Comparison of ENCODE assay signal across 13 cellular contexts in the genomic region with DNA sequence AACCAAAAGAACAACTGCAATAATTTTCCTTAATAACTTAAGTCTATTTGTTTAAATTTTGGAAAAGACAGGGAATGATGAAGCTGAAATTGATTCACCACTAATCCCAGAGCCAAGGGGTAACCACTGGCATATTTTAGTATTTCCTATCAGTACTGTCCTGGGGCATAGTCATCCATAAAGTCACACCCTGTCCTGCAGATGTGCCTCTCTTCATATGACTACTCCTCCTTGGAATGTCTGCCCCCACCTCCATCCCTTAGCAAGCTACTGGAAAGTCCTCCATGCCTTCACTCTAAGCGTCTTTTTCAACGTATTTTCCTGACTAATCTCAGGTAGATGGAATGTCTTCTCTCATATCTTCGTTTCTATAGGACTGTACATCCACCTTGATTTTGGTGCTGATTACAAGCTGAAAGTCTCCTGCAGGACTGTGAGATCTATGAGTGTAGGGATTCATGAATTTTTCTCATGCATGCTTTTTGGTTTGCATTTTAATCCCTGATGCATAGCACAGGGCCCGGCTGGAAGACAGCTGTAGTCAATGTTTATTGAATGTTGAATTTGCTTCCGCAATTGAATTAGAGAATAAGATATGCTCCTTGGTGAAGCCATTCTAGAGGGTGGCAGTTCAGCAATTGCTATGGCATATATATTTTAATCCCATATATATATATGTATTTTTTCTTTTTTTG.
DNase-seq lines count a peak whose midpoint lies in the region; ATAC-seq, FAIRE-seq and TF ChIP-seq lines count a peak whose summit lies in the region.
"Had no signal": no experiment of that assay in that cellular context is flagged by ENCODE, and none has a peak within 500 bp of the region (broad histone marks: within the 10 kb centered on the region; RNA-seq: fewer than 3 reads in every experiment).

No MANE protein-coding gene starts in this region.

- ATAC-seq in HG03175 (IDR thresholded peaks at IDR 0.05; ENCODE audit: unreplicated experiment), result no peak

- H3K36me3 ChIP-seq in astrocyte (ENCODE audit: insufficient read depth, low read length) (no peaks in the 10 kb centered on the region), HAP-1 (replicated peaks) (no peaks in the 10 kb centered on the region)
- H3K36me3 ChIP-seq: thyroid gland had no signal

- no peaks in the 10 kb centered on the region for H3K27me3 Mint-ChIP-seq in astrocyte (ENCODE audit: low read depth, unreplicated experiment)

- H3K4me2 ChIP-seq in astrocyte (ENCODE audit: low read length), result peak overlapping the region; percentile 77

- H3K9ac ChIP-seq in astrocyte (ENCODE audit: low read length), result no peak overlapping the region

- H4K20me1 ChIP-seq in astrocyte (ENCODE audit: insufficient read depth, low read length), result no peaks in the 10 kb centered on the region

- no peaks in the 10 kb centered on the region for H3K9me3 Mint-ChIP-seq in astrocyte (ENCODE audit: unreplicated experiment)
- H3K9me3 Mint-ChIP-seq: activated naive CD8-positive, alpha-beta T cell treated with anti-CD3 and anti-CD28 coated beads, Interleukin-2, amount 10 ng/mL, durations not matched to agents 7 days and 5 days had no signal

- no peak overlapping the region for H3K4me3 ChIP-seq in astrocyte (ENCODE audit: insufficient read depth, low read depth, low read length)
- no peak overlapping the region for H3K4me3 ChIP-seq in HAP-1
- H3K4me3 ChIP-seq: thyroid gland had no signal

- DNase-seq in 8988T, result peak; percentile 51
- DNase-seq in HS-27A (ENCODE audit: low read depth), result peak; percentile 74
- DNase-seq in astrocyte (ENCODE audit: low read depth), result peak; percentile 88
- peak; percentile 73 for DNase-seq in iris pigment epithelial cell (ENCODE audit: low read depth)
- DNase-seq in NAMALWA (ENCODE audit: low spot score), result no peak
- DNase-seq in HAP-1 (ENCODE audit: low spot score in 2 of 2), result no peak
- no peak for DNase-seq in SIG-M5 (lab: John Stamatoyannopoulos, UW)
- DNase-seq: activated naive CD8-positive, alpha-beta T cell treated with anti-CD3 and anti-CD28 coated beads, Interleukin-2, amount 10 ng/mL, durations not matched to agents 7 days and 5 days; DMS79; NCI-H2227 treated with DMSO at 0.1 percent for 48 hours; retina; thyroid gland had no signal

- peak overlapping the region; percentile 2 for H3K27ac ChIP-seq in astrocyte (ENCODE audit: low read depth, low read length)
- H3K27ac ChIP-seq: thyroid gland had no signal

- H2AFZ ChIP-seq in astrocyte (ENCODE audit: low read depth, low read length), result peak overlapping the region; percentile 61

- peak overlapping the region; percentile 90 for H3K27ac Mint-ChIP-seq in astrocyte (ENCODE audit: unreplicated experiment)
- H3K27ac Mint-ChIP-seq: activated naive CD8-positive, alpha-beta T cell treated with anti-CD3 and anti-CD28 coated beads, Interleukin-2, amount 10 ng/mL, durations not matched to agents 7 days and 5 days had no signal

- H3K4me3 Mint-ChIP-seq in astrocyte (ENCODE audit: unreplicated experiment), result no peak overlapping the region
- H3K4me3 Mint-ChIP-seq: activated naive CD8-positive, alpha-beta T cell treated with anti-CD3 and anti-CD28 coated beads, Interleukin-2, amount 10 ng/mL, durations not matched to agents 7 days and 5 days had no signal

- FAIRE-seq in astrocyte (lab: Jason Lieb, UNC), result peak; percentile 94

- H3K4me1 ChIP-seq in astrocyte (ENCODE audit: insufficient read depth, low read length) (peaks cover 19% of the 10 kb centered on the region), HAP-1 (peaks cover 28% of the 10 kb centered on the region)

- in situ Hi-C loops in HAP-1 (cut with MboI; ENCODE audit: low sequenced_read_pairs), result no loop called here

- TF ChIP-seq CTCF in astrocyte (IDR thresholded peaks at IDR 0.05; ENCODE audit: insufficient read depth, low read depth, low read length), result no peak

- no peaks in the 10 kb centered on the region for H3K36me3 Mint-ChIP-seq in astrocyte (ENCODE audit: low read depth, unreplicated experiment)
- H3K36me3 Mint-ChIP-seq: activated naive CD8-positive, alpha-beta T cell treated with anti-CD3 and anti-CD28 coated beads, Interleukin-2, amount 10 ng/mL, durations not matched to agents 7 days and 5 days had no signal

- H3K9me3 ChIP-seq in astrocyte (ENCODE audit: insufficient read depth, low read depth, low read length) (no peaks in the 10 kb centered on the region), HAP-1 (no peaks in the 10 kb centered on the region)
- H3K9me3 ChIP-seq: thyroid gland had no signal

- H3K79me2 ChIP-seq in astrocyte (ENCODE audit: insufficient read depth, low read length), result no peaks in the 10 kb centered on the region

- H3K27me3 ChIP-seq in astrocyte (ENCODE audit: insufficient read depth, low read length) (no peaks in the 10 kb centered on the region), HAP-1 (ENCODE audit: low read depth) (no peaks in the 10 kb centered on the region)
- H3K27me3 ChIP-seq: thyroid gland had no signal

- H3K4me1 Mint-ChIP-seq in astrocyte (ENCODE audit: low read depth, unreplicated experiment), result peaks cover 30% of the 10 kb centered on the region

Comparison
In these comparisons a context has a peak if more than half of its experiments do, and no peak if none do; other contexts are left out.
1. DNase-seq: peak in 8988T (single experiment), HS-27A (single experiment), astrocyte (single experiment) and iris pigment epithelial cell (single experiment); none in NAMALWA (single experiment), HAP-1 (0 of 2) and SIG-M5 (single experiment).